ENCODE assay signal across 6 cellular contexts in the genomic region with DNA sequence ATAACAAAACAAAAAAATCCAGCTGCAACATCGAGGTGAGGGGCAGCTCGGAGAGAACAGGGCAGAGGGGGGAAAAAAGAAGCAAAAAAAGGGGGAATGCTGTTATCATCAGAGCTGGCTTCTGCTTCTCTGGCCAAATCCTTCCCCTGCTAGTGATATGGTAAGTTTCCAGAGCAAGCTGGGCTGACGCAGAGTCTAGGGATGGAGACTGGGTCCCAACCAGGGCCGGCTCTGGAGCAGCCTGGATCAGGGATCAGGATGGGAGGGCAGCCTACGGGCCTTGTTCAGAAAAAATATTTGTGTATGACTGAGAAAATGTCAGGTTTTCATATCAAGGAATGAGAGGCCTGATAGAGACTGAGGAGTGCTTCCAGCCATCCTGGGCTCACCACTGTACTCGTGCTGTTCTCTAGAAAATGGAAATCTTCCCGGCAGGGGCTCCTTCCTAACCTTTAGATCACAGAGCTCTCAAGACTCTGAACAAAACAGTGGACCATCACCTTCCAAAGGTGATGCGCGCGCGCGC. TPM values are rescaled to one million over a fixed set of nuclear protein-coding genes. Genes with fewer than 3 reads are reported as not detected.
DNase-seq lines count a peak whose midpoint lies in the region; ATAC-seq and TF ChIP-seq lines count a peak whose summit lies in the region.

No MANE protein-coding gene starts in this region.

- no peaks in the 10 kb centered on the region for H3K27me3 ChIP-seq in Peyer's patch
- H3K27me3 ChIP-seq in esophagus squamous epithelium, result peaks cover 0 to 65% (median 0%) of the 10 kb centered on the region in 4 donors

- H3K4me1 ChIP-seq in Peyer's patch (peaks cover 10 to 66% (median 19%) of the 10 kb centered on the region in 4 donors), esophagus squamous epithelium (peaks cover 35 to 92% (median 62%) of the 10 kb centered on the region in 3 donors)

- H3K36me3 ChIP-seq in Peyer's patch (no peaks in the 10 kb centered on the region), esophagus squamous epithelium (no peaks in the 10 kb centered on the region)

- WGBS in esophagus squamous epithelium, 2 donors, result 85 to 88% methylated on average over 11 of the region's 12 CpGs

- H3K9me3 ChIP-seq in Peyer's patch (no peaks in the 10 kb centered on the region), esophagus squamous epithelium (no peaks in the 10 kb centered on the region)

- H3K27ac ChIP-seq in Peyer's patch (peak overlapping the region in 2 of 4 donors; percentile 56 to 66), esophagus squamous epithelium (peak overlapping the region in 3 of 4 donors; percentile 73 to 80 (median 76))

- TF ChIP-seq POLR2A in Peyer's patch (IDR thresholded peaks at IDR 0.05), result no peak
- TF ChIP-seq POLR2A in esophagus squamous epithelium (IDR thresholded peaks at IDR 0.05), result no peak

- TF ChIP-seq CTCF in Peyer's patch (IDR thresholded peaks at IDR 0.05) (no peak), esophagus squamous epithelium (IDR thresholded peaks at IDR 0.05) (no peak)

- ATAC-seq in sciatic nerve, result no peak

- peak in 2 of 3 donors; percentile 13 to 22 for DNase-seq in Peyer's patch
- no peak for DNase-seq in esophagus squamous epithelium (lab: John Stamatoyannopoulos, UW)
- DNase-seq in sciatic nerve (ENCODE audit: low spot score), result peak; percentile 47
- DNase-seq in ecto neural progenitor cell (ENCODE audit: low spot score), result no peak
- DNase-seq in NCI-H446 (lab: John Stamatoyannopoulos, UW), result no peak
- DNase-seq in C1 segment of cervical spinal cord (lab: John Stamatoyannopoulos, UW), result no peak

- H3K4me3 ChIP-seq in Peyer's patch (peak overlapping the region in 1 of 4 donors; percentile 60), esophagus squamous epithelium (peak overlapping the region in 3 of 4 donors; percentile 49 to 71 (median 60))

- intact Hi-C loops in esophagus squamous epithelium (cut with DNase I) (no loop called here), sciatic nerve (cut with DNase I) (no loop called here)

RNA-seq across cellular contexts. Expression of gene C1QTNF1, which starts 0.7 kb away (rescaled TPM):
- 10 to 100 TPM in 3 of 4 donors, 1 to 10 TPM in 1; 6.3 to 20.6 (median 14.3) TPM for total RNA-seq in Peyer's patch
- 10 to 100 TPM in 2 of 4 donors, 1 to 10 TPM in 2; 2.7 to 20.4 (median 6.8) TPM for total RNA-seq in esophagus squamous epithelium
- 22.6 TPM for total RNA-seq in sciatic nerve

RNA-seq across cellular contexts. Expression of gene CANT1, which starts 13.7 kb away (rescaled TPM):
- total RNA-seq in Peyer's patch (100 to 1,000 TPM in 1 of 4 donors, 10 to 100 TPM in 3; 56.9 to 125 (median 80.0) TPM), esophagus squamous epithelium (10 to 100 TPM; 36.2 to 58.8 (median 38.3) TPM), sciatic nerve (28.9 TPM)

RNA-seq across cellular contexts. Expression of gene LGALS3BP, which starts 43.5 kb away (rescaled TPM):
- total RNA-seq in Peyer's patch (1,000 to 10,000 TPM in 3 of 4 donors, 100 to 1,000 TPM in 1; 202 to 2,181 (median 1,427) TPM), esophagus squamous epithelium (100 to 1,000 TPM; 172 to 414 (median 262) TPM), sciatic nerve (147 TPM)

RNA-seq across cellular contexts. Expression of gene ENGASE, which starts 51.4 kb away (rescaled TPM):
- total RNA-seq in Peyer's patch, result 100 to 1,000 TPM in 3 of 4 donors, 10 to 100 TPM in 1; 57.6 to 336 (median 223) TPM
- 10 to 100 TPM in 2 of 4 donors, 1 to 10 TPM in 2; 6.0 to 32.2 (median 9.5) TPM for total RNA-seq in esophagus squamous epithelium
- total RNA-seq in sciatic nerve, result 57.3 TPM

Comparison
In these comparisons a context has a peak if more than half of its experiments do, and no peak if none do; other contexts are left out.
1. DNase-seq: peak in Peyer's patch (2 of 3) and sciatic nerve (single experiment); none in esophagus squamous epithelium (single experiment), ecto neural progenitor cell (single experiment), NCI-H446 (0 of 2) and C1 segment of cervical spinal cord (0 of 14).